ENCODE assay signal across 8 cellular contexts in genomic region chr4:183905593-183906485, GRCh38. TPM values are rescaled to one million over a fixed set of nuclear protein-coding genes. Genes with fewer than 3 reads are reported as not detected.
A peak's percentile ranks its signal among the peaks of the same experiment; 100 is the strongest.
DNase-seq lines count a peak whose midpoint lies in the region; ATAC-seq and TF ChIP-seq lines count a peak whose summit lies in the region.

No MANE protein-coding gene starts in this region.

- intact Hi-C loops in left cardiac atrium (cut with DNase I) (loop anchor here (2.0 to 10.0 kb wide), 3 partner anchors 61 to 83 kb away; no protein-coding TSS in a partner anchor), ovary (cut with DNase I) (no loop called here)

- H3K36me3 Mint-ChIP-seq in activated naive CD8-positive, alpha-beta T cell treated with anti-CD3 and anti-CD28 coated beads, Interleukin-2, amount 50 U/mL, for 24 hours (ENCODE audit: low read depth): no peaks in the 10 kb centered on the region

- no peak for TF ChIP-seq EP300 in ovary (IDR thresholded peaks at IDR 0.05)

- no peaks in the 10 kb centered on the region for H3K4me1 ChIP-seq in ovary (ENCODE audit: insufficient read depth)

- H3K27ac ChIP-seq in ovary: peak overlapping the region; percentile 51 to 66

- no peak for ATAC-seq in activated naive CD8-positive, alpha-beta T cell treated with anti-CD3 and anti-CD28 coated beads, Interleukin-2, amount 50 U/mL, for 24 hours
- ATAC-seq in left cardiac atrium (peak; percentile 70 to 74), HG02973 (IDR thresholded peaks at IDR 0.05; ENCODE audit: unreplicated experiment) (no peak), GM21619 (IDR thresholded peaks at IDR 0.05; ENCODE audit: unreplicated experiment) (no peak)

- TF ChIP-seq CTCF in LNCaP clone FGC (IDR thresholded peaks at IDR 0.05; ENCODE audit: control insufficient read depth, extremely low read depth, insufficient read depth): no peak
- TF ChIP-seq CTCF in ovary (IDR thresholded peaks at IDR 0.05): no peak

- H3K36me3 ChIP-seq in ovary: no peaks in the 10 kb centered on the region

- WGBS in ovary, 3 donors: 0 to 1% (median 1%) methylated on average over 84 to 93 of the region's 93 CpGs

- H3K27me3 Mint-ChIP-seq in activated naive CD8-positive, alpha-beta T cell treated with anti-CD3 and anti-CD28 coated beads, Interleukin-2, amount 50 U/mL, for 24 hours: peaks cover 59% of the 10 kb centered on the region

- TF ChIP-seq POLR2A in ovary (IDR thresholded peaks at IDR 0.05): no peak

- H3K4me1 Mint-ChIP-seq in activated naive CD8-positive, alpha-beta T cell treated with anti-CD3 and anti-CD28 coated beads, Interleukin-2, amount 50 U/mL, for 24 hours: peaks cover 2% of the 10 kb centered on the region

- H3K9me3 Mint-ChIP-seq in activated naive CD8-positive, alpha-beta T cell treated with anti-CD3 and anti-CD28 coated beads, Interleukin-2, amount 50 U/mL, for 24 hours: no peaks in the 10 kb centered on the region

- H3K4me3 ChIP-seq in LNCaP clone FGC (ENCODE audit: low read depth, low read length): peak overlapping the region; percentile 47
- peak overlapping the region; percentile 65 for H3K4me3 ChIP-seq in ovary

- no peaks in the 10 kb centered on the region for H3K27me3 ChIP-seq in ovary

- H3K27ac Mint-ChIP-seq in activated naive CD8-positive, alpha-beta T cell treated with anti-CD3 and anti-CD28 coated beads, Interleukin-2, amount 50 U/mL, for 24 hours: no peak overlapping the region

- no peak overlapping the region for H3K4me3 Mint-ChIP-seq in activated naive CD8-positive, alpha-beta T cell treated with anti-CD3 and anti-CD28 coated beads, Interleukin-2, amount 50 U/mL, for 24 hours

- peak; percentile 33 for DNase-seq in COLO829 (ENCODE audit: low spot score)
- DNase-seq in LNCaP clone FGC (ENCODE audit: low read depth): no peak
- peak; percentile 3 for DNase-seq in activated naive CD8-positive, alpha-beta T cell treated with anti-CD3 and anti-CD28 coated beads, Interleukin-2, amount 50 U/mL, for 24 hours
- peak; percentile 57 for DNase-seq in left cardiac atrium
- DNase-seq in ovary: peak; percentile 29 to 63 (median 57)
- no peak for DNase-seq in effector CD4-positive, alpha-beta T cell

- no peaks in the 10 kb centered on the region for H3K9me3 ChIP-seq in ovary

RNA-seq across cellular contexts. Expression of gene STOX2, which starts 0.7 kb away (rescaled TPM):
- total RNA-seq in left cardiac atrium (10 to 100 TPM in 1 of 2 donors, 1 to 10 TPM in 1; 9.1 to 11.2 TPM), ovary (10 to 100 TPM in 3 of 7 donors, 1 to 10 TPM in 4; 2.6 to 16.4 (median 7.7) TPM)
- polyA plus RNA-seq in ovary: 1 to 10 TPM; 2.2 to 3.8 TPM

Comparison
In these comparisons a context has a peak if more than half of its experiments do, and no peak if none do; other contexts are left out.
1. DNase-seq: peak in COLO829 (single experiment), activated naive CD8-positive, alpha-beta T cell treated with anti-CD3 and anti-CD28 coated beads, Interleukin-2, amount 50 U/mL, for 24 hours (single experiment), left cardiac atrium (single experiment) and ovary (5 of 5); none in LNCaP clone FGC (single experiment) and effector CD4-positive, alpha-beta T cell (single experiment).
2. ATAC-seq: peak in left cardiac atrium (2 of 2); none in activated naive CD8-positive, alpha-beta T cell treated with anti-CD3 and anti-CD28 coated beads, Interleukin-2, amount 50 U/mL, for 24 hours (single experiment), HG02973 (single experiment) and GM21619 (single experiment).
3. intact Hi-C loops: an anchor here in left cardiac atrium (2.0 to 10.0 kb wide); none called in ovary.